Comparison of ENCODE assay signal across 1 cellular context in genomic region chr13:113348591-113348990, GRCh38.
TF ChIP-seq lines count a peak whose summit lies in the region.

No MANE protein-coding gene starts in this region.

TF ChIP-seq in GM23338, 12 proteins besides CTCF, POLR2A, EP300 and RAD21 (continued from another document):
- TF ChIP-seq ZNF462 (CRISPR knock-in tag; IDR thresholded peaks at IDR 0.05) (no peak), POLR2AphosphoS5 (IDR thresholded peaks at IDR 0.05; ENCODE audit: low read depth) (no peak), REST (IDR thresholded peaks at IDR 0.05; ENCODE audit: unreplicated experiment) (no peak), ZNF114 (CRISPR knock-in tag; IDR thresholded peaks at IDR 0.05) (no peak), ZNF331 (CRISPR knock-in tag; IDR thresholded peaks at IDR 0.05; ENCODE audit: low read depth) (no peak)
